In the genomic region with DNA sequence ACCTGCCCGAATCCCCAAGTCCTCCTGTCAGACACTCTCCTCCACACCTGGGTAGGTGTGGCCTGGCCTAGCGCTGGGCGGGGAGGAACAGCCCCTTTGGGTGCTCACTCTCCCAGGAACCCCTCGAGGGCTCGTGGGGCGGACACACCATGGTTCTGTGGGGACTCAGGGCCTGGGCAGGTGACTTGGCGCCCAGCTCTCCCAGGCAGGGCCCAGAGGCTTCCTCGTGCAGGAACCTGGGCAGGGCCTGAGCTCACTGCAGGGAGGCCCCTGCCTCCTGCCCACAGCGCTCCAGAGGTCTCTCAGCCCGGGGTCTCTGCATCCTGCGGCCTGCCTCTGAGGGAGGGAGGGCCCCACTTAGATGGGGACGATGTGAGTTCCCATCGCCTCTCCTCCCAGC, we compare ENCODE assay signal across 28 cellular contexts. TPM values are rescaled to one million over a fixed set of nuclear protein-coding genes. Genes with fewer than 3 reads are reported as not detected.
DNase-seq lines count a peak whose midpoint lies in the region; ATAC-seq and TF ChIP-seq lines count a peak whose summit lies in the region.
"Had no signal": no experiment of that assay in that cellular context is flagged by ENCODE, and none has a peak within 500 bp of the region (broad histone marks: within the 10 kb centered on the region; RNA-seq: fewer than 3 reads in every experiment).

No MANE protein-coding gene starts in this region.

- H4K20me1 ChIP-seq in BLaER1, result no peaks in the 10 kb centered on the region; the same call in 1 of the 2 replicates

- H3K27me3 Mint-ChIP-seq in Caco-2 (ENCODE audit: insufficient read depth, unreplicated experiment), result no peaks in the 10 kb centered on the region
- no peaks in the 10 kb centered on the region for H3K27me3 Mint-ChIP-seq in activated naive CD8-positive, alpha-beta T cell treated with anti-CD3 and anti-CD28 coated beads, Interleukin-2, amount 10 ng/mL, durations not matched to agents 7 days and 5 days
- no peaks in the 10 kb centered on the region for H3K27me3 Mint-ChIP-seq in activated T-helper 17 cell treated with anti-CD3 and anti-CD28 coated beads, Interleukin-2, amount 50 U/mL, for 72 hours
- H3K27me3 Mint-ChIP-seq: activated CD4-positive, alpha-beta T cell treated with anti-CD3 and anti-CD28 coated beads for 36 hours had no signal

- ATAC-seq in activated naive CD8-positive, alpha-beta T cell treated with anti-CD3 and anti-CD28 coated beads, Interleukin-2, amount 10 ng/mL, durations not matched to agents 7 days and 5 days (ENCODE audit: low read depth), result no peak
- no peak for ATAC-seq in activated T-helper 17 cell treated with anti-CD3 and anti-CD28 coated beads, Interleukin-2, amount 50 U/mL, for 72 hours (replicated peaks)
- ATAC-seq: activated CD4-positive, alpha-beta T cell treated with anti-CD3 and anti-CD28 coated beads for 36 hours; activated T-cell treated with anti-CD3 and anti-CD28 coated beads, Interleukin-2, amount 50 U/mL, for 72 hours had no signal

- no peak overlapping the region for H2AK5ac ChIP-seq in neuronal stem cell (ENCODE audit: low read depth, low read length)

- no peaks in the 10 kb centered on the region for H3K4me1 Mint-ChIP-seq in Caco-2 (ENCODE audit: low read depth, unreplicated experiment)
- peaks cover 26% of the 10 kb centered on the region for H3K4me1 Mint-ChIP-seq in activated naive CD8-positive, alpha-beta T cell treated with anti-CD3 and anti-CD28 coated beads, Interleukin-2, amount 10 ng/mL, durations not matched to agents 7 days and 5 days
- peaks cover 10% of the 10 kb centered on the region for H3K4me1 Mint-ChIP-seq in activated T-helper 17 cell treated with anti-CD3 and anti-CD28 coated beads, Interleukin-2, amount 50 U/mL, for 72 hours

- no peak for DNase-seq in Caco-2
- no peak for DNase-seq in activated naive CD8-positive, alpha-beta T cell treated with anti-CD3 and anti-CD28 coated beads, Interleukin-2, amount 10 ng/mL, durations not matched to agents 7 days and 5 days
- DNase-seq in neuronal stem cell (ENCODE audit: low spot score), result no peak
- no peak for DNase-seq in Ammon's horn (ENCODE audit: low spot score)
- DNase-seq in hepatic stellate cell (ENCODE audit: low spot score), result no peak
- DNase-seq: activated CD4-positive, alpha-beta T cell treated with anti-CD3 and anti-CD28 coated beads for 36 hours; activated naive CD4-positive, alpha-beta T cell treated with Interleukin-2 at 50 U/mL for 16 hours; activated T-cell treated with anti-CD3 and anti-CD28 coated beads, Interleukin-2, amount 50 U/mL, for 72 hours; C1 segment of cervical spinal cord; DMS53; effector CD8-positive, alpha-beta T cell; immature natural killer cell; IMR-90; MV-4-11; NCI-H1436 treated with DMSO at 0.1 percent for 48 hours; NCI-H2081 treated with DMSO at 0.1 percent for 48 hours; NCI-H2227 treated with DMSO at 0.1 percent for 48 hours; retina; SIG-M5; stimulated activated CD4-positive, alpha-beta T cell treated with anti-CD3 and anti-CD28 coated beads, Interleukin-2, amount 100 ng/mL, for 24 hours; T-helper 9 cell; tibial artery had no signal

- peak overlapping the region; percentile 17 for H3K18ac ChIP-seq in neuronal stem cell (ENCODE audit: low read length)

- H2BK120ac ChIP-seq in neuronal stem cell (ENCODE audit: low read depth, low read length), result no peak overlapping the region

- H3K27ac Mint-ChIP-seq in Caco-2 (ENCODE audit: unreplicated experiment), result peak overlapping the region; percentile 45
- peak overlapping the region; percentile 12 for H3K27ac Mint-ChIP-seq in activated naive CD8-positive, alpha-beta T cell treated with anti-CD3 and anti-CD28 coated beads, Interleukin-2, amount 10 ng/mL, durations not matched to agents 7 days and 5 days
- no peak overlapping the region for H3K27ac Mint-ChIP-seq in activated T-helper 17 cell treated with anti-CD3 and anti-CD28 coated beads, Interleukin-2, amount 50 U/mL, for 72 hours
- H3K27ac Mint-ChIP-seq: activated CD4-positive, alpha-beta T cell treated with anti-CD3 and anti-CD28 coated beads for 36 hours; activated T-cell treated with anti-CD3 and anti-CD28 coated beads, Interleukin-2, amount 50 U/mL, for 72 hours had no signal

- no peaks in the 10 kb centered on the region for H3K9me3 Mint-ChIP-seq in Caco-2 (ENCODE audit: unreplicated experiment)
- no peaks in the 10 kb centered on the region for H3K9me3 Mint-ChIP-seq in activated naive CD8-positive, alpha-beta T cell treated with anti-CD3 and anti-CD28 coated beads, Interleukin-2, amount 10 ng/mL, durations not matched to agents 7 days and 5 days
- H3K9me3 Mint-ChIP-seq in activated T-helper 17 cell treated with anti-CD3 and anti-CD28 coated beads, Interleukin-2, amount 50 U/mL, for 72 hours, result no peaks in the 10 kb centered on the region
- H3K9me3 Mint-ChIP-seq: activated T-cell treated with anti-CD3 and anti-CD28 coated beads, Interleukin-2, amount 50 U/mL, for 72 hours; immature natural killer cell had no signal

- H3K4me1 ChIP-seq in BLaER1 (peaks cover 51% of the 10 kb centered on the region), Caco-2 (peaks cover 32% of the 10 kb centered on the region), neuronal stem cell (ENCODE audit: control insufficient read depth in 2 of 2, insufficient read depth in 1 of 2, low read depth in 1 of 2, low read length in 2 of 2) (no peaks in the 10 kb centered on the region)
- H3K4me1 ChIP-seq: breast epithelium had no signal

- H3K9ac ChIP-seq in BLaER1, result 0 out of 2 replicates have a peak overlapping the region, but pooled peaks have one; percentile 10
- H3K9ac ChIP-seq in neuronal stem cell (ENCODE audit: low read depth, low read length, poor library complexity), result no peak overlapping the region
- H3K9ac ChIP-seq: parathyroid adenoma had no signal

- no peak overlapping the region for H3K4me2 ChIP-seq in BLaER1
- no peak overlapping the region for H3K4me2 ChIP-seq in neuronal stem cell (ENCODE audit: insufficient read depth, low read length, poor library complexity, severe bottlenecking)
- H3K4me2 ChIP-seq: smooth muscle cell had no signal

- no peak overlapping the region for H4K8ac ChIP-seq in neuronal stem cell (ENCODE audit: low read depth, low read length)

- H3K27me3 ChIP-seq in BLaER1 (no peaks in the 10 kb centered on the region), Caco-2 (replicated peaks; ENCODE audit: control insufficient read depth, insufficient read depth, low read length) (no peaks in the 10 kb centered on the region), neuronal stem cell (ENCODE audit: control insufficient read depth in 3 of 3, insufficient read depth in 3 of 3, low read depth in 1 of 3, low read length in 3 of 3) (no peaks in the 10 kb centered on the region)
- H3K27me3 ChIP-seq: breast epithelium, tibial artery had no signal

- no TSS peak for BruUV-seq in Caco-2 (replicated peaks; lab: Mats Ljungman, UMichigan)

- no peak overlapping the region for H4K91ac ChIP-seq in neuronal stem cell (ENCODE audit: low read depth, low read length, poor library complexity)

- no peak overlapping the region for H2BK15ac ChIP-seq in neuronal stem cell (ENCODE audit: low read length)

- POLR2A ChIA-PET in Caco-2 (lab: Charles Lee), result interaction anchor here (0.6 to 0.9 kb wide), 2 partner anchors 18 to 29 kb away, joined by 3 to 15 read pairs; partner anchors contain the start of gene JUND
- POLR2A ChIA-PET in activated naive CD8-positive, alpha-beta T cell treated with anti-CD3 and anti-CD28 coated beads, Interleukin-2, amount 10 ng/mL, durations not matched to agents 7 days and 5 days (lab: Charles Lee), result interaction anchor here (1.1 to 17.4 kb wide), 4 partner anchors 7 to 33 kb away, joined by 5 to 1033 read pairs (median 36); partner anchors contain the start of genes IQCN, JUND and LSM4

- intact Hi-C loops in Caco-2 (cut with micrococcal nuclease; ENCODE audit: unreplicated experiment), result no loop called here

- H3K79me1 ChIP-seq in neuronal stem cell (ENCODE audit: low read depth, low read length), result peaks cover 17% of the 10 kb centered on the region

- no CpG with 5 or more reads among the region's 13 CpGs for WGBS in neuronal stem cell (ENCODE audit: extremely low coverage in 2 of 2, insufficient read length in 2 of 2, insufficient replicate concordance in 1 of 2), 2 donors

- H2BK12ac ChIP-seq in neuronal stem cell (ENCODE audit: low read length), result no peak overlapping the region

- H3K9me3 ChIP-seq in BLaER1 (no peaks in the 10 kb centered on the region), Caco-2 (no peaks in the 10 kb centered on the region), neuronal stem cell (replicated peaks in 1 of 2; ENCODE audit: control insufficient read depth in 2 of 2, insufficient read depth in 1 of 2, low read depth in 1 of 2, low read length in 2 of 2) (no peaks in the 10 kb centered on the region)
- H3K9me3 ChIP-seq: breast epithelium, tibial artery had no signal

- H3K36me3 Mint-ChIP-seq in Caco-2 (ENCODE audit: insufficient read depth, unreplicated experiment), result peaks cover 28% of the 10 kb centered on the region
- H3K36me3 Mint-ChIP-seq in activated naive CD8-positive, alpha-beta T cell treated with anti-CD3 and anti-CD28 coated beads, Interleukin-2, amount 10 ng/mL, durations not matched to agents 7 days and 5 days, result peaks cover 33% of the 10 kb centered on the region
- H3K36me3 Mint-ChIP-seq in activated T-helper 17 cell treated with anti-CD3 and anti-CD28 coated beads, Interleukin-2, amount 50 U/mL, for 72 hours (ENCODE audit: low read depth), result peaks cover 72% of the 10 kb centered on the region

- H3K4me3 ChIP-seq in BLaER1, result no peak overlapping the region
- no peak overlapping the region for H3K4me3 ChIP-seq in Caco-2 (ENCODE audit: low read depth, low read length)
- no peak overlapping the region for H3K4me3 ChIP-seq in neuronal stem cell (ENCODE audit: low read length in 2 of 2)
- H3K4me3 ChIP-seq: breast epithelium, smooth muscle cell, tibial artery had no signal

- no peak overlapping the region for H2AFZ ChIP-seq in neuronal stem cell (ENCODE audit: low read length)
- H2AFZ ChIP-seq: parathyroid adenoma had no signal

- peak overlapping the region; percentile 2 for H3K4me3 Mint-ChIP-seq in Caco-2 (ENCODE audit: unreplicated experiment)
- H3K4me3 Mint-ChIP-seq in activated naive CD8-positive, alpha-beta T cell treated with anti-CD3 and anti-CD28 coated beads, Interleukin-2, amount 10 ng/mL, durations not matched to agents 7 days and 5 days, result no peak overlapping the region
- H3K4me3 Mint-ChIP-seq in activated T-helper 17 cell treated with anti-CD3 and anti-CD28 coated beads, Interleukin-2, amount 50 U/mL, for 72 hours, result no peak overlapping the region
- H3K4me3 Mint-ChIP-seq: activated CD4-positive, alpha-beta T cell treated with anti-CD3 and anti-CD28 coated beads for 36 hours; activated T-cell treated with anti-CD3 and anti-CD28 coated beads, Interleukin-2, amount 50 U/mL, for 72 hours; immature natural killer cell had no signal

- H3K4ac ChIP-seq in neuronal stem cell (ENCODE audit: low read length), result peak overlapping the region; percentile 53

- H2BK5ac ChIP-seq in neuronal stem cell (ENCODE audit: low read length), result peak overlapping the region; percentile 39

- CTCF ChIA-PET in Caco-2 (lab: Charles Lee), result no interaction called here

- H3K27ac ChIP-seq in BLaER1 (no peak overlapping the region), neuronal stem cell (replicated peaks; ENCODE audit: low read length) (no peak overlapping the region)
- H3K27ac ChIP-seq: breast epithelium, epithelial cell of prostate, parathyroid adenoma, tibial artery had no signal

- H3K36me3 ChIP-seq in BLaER1, result peaks cover 81% of the 10 kb centered on the region
- peaks cover 2% of the 10 kb centered on the region; the same call in 1 of the 2 replicates for H3K36me3 ChIP-seq in Caco-2 (ENCODE audit: control insufficient read depth, insufficient read depth, low read length)
- peaks cover 66 to 98% of the 10 kb centered on the region in 2 donors for H3K36me3 ChIP-seq in neuronal stem cell (replicated peaks in 1 of 2; ENCODE audit: control insufficient read depth in 2 of 2, insufficient read depth in 2 of 2, low read length in 2 of 2)
- H3K36me3 ChIP-seq: breast epithelium had no signal

- no peak for TF ChIP-seq CTCF in Caco-2 (IDR thresholded peaks at IDR 0.05; ENCODE audit: insufficient read depth in 1 of 2, low read depth in 1 of 2, low read length in 1 of 2, severe bottlenecking in 1 of 2, unreplicated experiment in 1 of 2)

- no peak overlapping the region for H3K23ac ChIP-seq in neuronal stem cell (ENCODE audit: low read depth, low read length, poor library complexity)

- H3K14ac ChIP-seq in neuronal stem cell (ENCODE audit: low read length), result no peak overlapping the region

RNA-seq across cellular contexts. Expression of gene LSM4, which starts 11.9 kb away (rescaled TPM):
- total RNA-seq in Caco-2 (2022), result 184 and 186 TPM in 2 replicates
- 100 to 1,000 TPM; 151 to 157 TPM for total RNA-seq in activated naive CD8-positive, alpha-beta T cell treated with anti-CD3 and anti-CD28 coated beads, Interleukin-2, amount 10 ng/mL, durations not matched to agents 7 days and 5 days
- 355 TPM for polyA plus RNA-seq in neuronal stem cell (2013, experiment 1 of 2)
- 349 TPM for polyA plus RNA-seq in neuronal stem cell (2013, experiment 2 of 2)
- total RNA-seq in activated T-helper 17 cell treated with anti-CD3 and anti-CD28 coated beads, Interleukin-2, amount 50 U/mL, for 72 hours, result 100 to 1,000 TPM; 176 to 252 TPM

RNA-seq across cellular contexts. Expression of gene PGPEP1, which starts 29.4 kb away (rescaled TPM):
- total RNA-seq in Caco-2 (2022), result 25.6 and 26.0 TPM in 2 replicates
- 10 to 100 TPM; 41.3 to 45.7 TPM for total RNA-seq in activated naive CD8-positive, alpha-beta T cell treated with anti-CD3 and anti-CD28 coated beads, Interleukin-2, amount 10 ng/mL, durations not matched to agents 7 days and 5 days
- 10.5 TPM for polyA plus RNA-seq in neuronal stem cell (2013, experiment 1 of 2)
- polyA plus RNA-seq in neuronal stem cell (2013, experiment 2 of 2), result 10.8 TPM
- total RNA-seq in activated T-helper 17 cell treated with anti-CD3 and anti-CD28 coated beads, Interleukin-2, amount 50 U/mL, for 72 hours, result 10 to 100 TPM; 38.9 to 46.0 TPM

RNA-seq across cellular contexts. Expression of gene JUND, which starts 29.5 kb away (rescaled TPM):
- 75.5 and 78.8 TPM in 2 replicates for total RNA-seq in Caco-2 (2022)
- 100 to 1,000 TPM; 366 to 394 TPM for total RNA-seq in activated naive CD8-positive, alpha-beta T cell treated with anti-CD3 and anti-CD28 coated beads, Interleukin-2, amount 10 ng/mL, durations not matched to agents 7 days and 5 days
- polyA plus RNA-seq in neuronal stem cell (2013, experiment 1 of 2), result 126 TPM
- polyA plus RNA-seq in neuronal stem cell (2013, experiment 2 of 2), result 119 TPM
- total RNA-seq in activated T-helper 17 cell treated with anti-CD3 and anti-CD28 coated beads, Interleukin-2, amount 50 U/mL, for 72 hours, result 100 to 1,000 TPM; 177 to 324 TPM

RNA-seq across cellular contexts. Expression of gene IQCN, which starts 36.7 kb away (rescaled TPM):
- 1.5 and 2.1 TPM in 2 replicates for total RNA-seq in Caco-2 (2022)
- 1 to 10 TPM; 5.0 to 5.2 TPM for total RNA-seq in activated naive CD8-positive, alpha-beta T cell treated with anti-CD3 and anti-CD28 coated beads, Interleukin-2, amount 10 ng/mL, durations not matched to agents 7 days and 5 days
- polyA plus RNA-seq in neuronal stem cell (2013, experiment 1 of 2), result 0.81 TPM
- polyA plus RNA-seq in neuronal stem cell (2013, experiment 2 of 2), result 1.1 TPM
- 1 to 10 TPM; 1.1 to 1.3 TPM for total RNA-seq in activated T-helper 17 cell treated with anti-CD3 and anti-CD28 coated beads, Interleukin-2, amount 50 U/mL, for 72 hours
